ENCODE assay signal across 1 cellular context in the genomic region with DNA sequence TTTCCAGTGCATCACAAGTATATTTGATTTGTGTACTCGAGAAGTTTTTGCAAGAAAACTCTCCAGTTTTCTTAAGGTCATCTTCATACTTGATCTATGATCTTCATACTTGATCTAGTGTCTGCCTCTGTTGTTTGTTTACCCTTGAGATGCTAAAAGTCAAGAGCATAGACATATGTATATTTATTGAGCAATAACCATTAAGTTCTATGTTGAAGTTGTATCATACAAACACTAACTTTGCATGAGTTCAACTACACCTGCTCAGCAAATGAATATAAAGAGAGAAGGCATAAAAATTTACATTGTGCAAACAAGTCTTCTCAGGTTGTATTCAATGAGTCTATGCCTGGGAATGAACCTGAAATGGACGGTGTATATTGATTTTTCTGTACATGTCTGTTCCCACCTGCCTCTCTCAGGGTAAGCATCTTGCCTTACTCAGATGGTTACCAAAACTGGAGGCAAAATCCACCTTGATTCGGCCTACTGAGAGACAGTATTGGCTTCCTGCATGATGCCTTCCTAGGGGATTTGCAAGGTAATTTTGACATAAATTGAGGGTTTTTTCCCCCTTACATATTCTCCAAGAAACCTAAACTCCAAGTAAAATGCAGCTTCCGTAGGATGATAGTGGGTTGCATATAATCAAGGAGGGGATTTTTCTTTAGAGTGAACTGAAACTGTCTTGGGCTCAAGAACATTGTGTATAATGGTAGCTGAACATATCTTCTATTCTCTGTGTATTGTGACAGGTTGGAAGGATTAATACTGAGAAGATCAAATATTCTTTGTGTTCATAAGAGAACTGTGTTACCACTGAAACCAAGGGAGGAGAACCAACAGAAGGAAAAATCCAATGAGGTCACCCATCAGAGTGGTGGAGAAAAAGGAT.
TF ChIP-seq lines count a peak whose summit lies in the region.

No MANE protein-coding gene starts in this region.

TF ChIP-seq in IMR-90, 13 proteins besides CTCF, POLR2A, EP300 and RAD21 (continued from another document):
- TF ChIP-seq CEBPB (IDR thresholded peaks at IDR 0.05; ENCODE audit: low read depth, low read length), result peak; percentile 55
